In genomic region chr3:124785966-124786365, GRCh38 we compare ENCODE assay signal across 17 cellular contexts. TPM values are rescaled to one million over a fixed set of nuclear protein-coding genes. Genes with fewer than 3 reads are reported as not detected.
A peak's percentile ranks its signal among the peaks of the same experiment; 100 is the strongest.
DNase-seq lines count a peak whose midpoint lies in the region; ATAC-seq, FAIRE-seq and TF ChIP-seq lines count a peak whose summit lies in the region.
"Had no signal": no experiment of that assay in that cellular context is flagged by ENCODE, and none has a peak within 500 bp of the region (broad histone marks: within the 10 kb centered on the region; RNA-seq: fewer than 3 reads in every experiment).

No MANE protein-coding gene starts in this region.

- H3K4me3 ChIP-seq in A549 (no peak overlapping the region), IMR-90 (ENCODE audit: insufficient read depth, low read depth, low read length) (no peak overlapping the region), esophagus muscularis mucosa (no peak overlapping the region)
- H3K4me3 ChIP-seq: GM12878, pancreas, spleen had no signal

- no peak overlapping the region for H4K8ac ChIP-seq in IMR-90 (ENCODE audit: low read depth in 2 of 2, low read length in 2 of 2)

- no peak overlapping the region for H2BK15ac ChIP-seq in IMR-90 (ENCODE audit: low read depth, low read length)

- H3K23ac ChIP-seq in IMR-90 (ENCODE audit: low read depth, low read length) = no peak overlapping the region

- H3K79me1 ChIP-seq in IMR-90 (ENCODE audit: low read depth in 1 of 2, low read length in 2 of 2) = peaks cover 8 to 74% of the 10 kb centered on the region in 2 experiments; a peak in 3 of 4 replicates

- peaks cover 2% of the 10 kb centered on the region for H3K36me3 Mint-ChIP-seq in mesothelial cell of epicardium
- H3K36me3 Mint-ChIP-seq: stimulated activated memory B cell treated with anti-CD40 and anti-IgM and Interleukin-4, amounts not matched to agents 10 μg/mL and 1 μg/mL and 100 μg/mL, for 72 hours had no signal

- H4K20me1 ChIP-seq in IMR-90 (ENCODE audit: insufficient read depth, low read length) = peaks cover 11% of the 10 kb centered on the region; the same call in 1 of the 2 replicates

- H3K27ac ChIP-seq in A549 (peak overlapping the region; percentile 76 to 85), IMR-90 (ENCODE audit: insufficient read depth, low read length) (no peak overlapping the region), esophagus muscularis mucosa (replicated peaks in 1 of 4) (peak overlapping the region; percentile 58 to 70 (median 66))
- H3K27ac ChIP-seq: pancreas, spleen had no signal

- peaks cover 12% of the 10 kb centered on the region for H3K4me1 Mint-ChIP-seq in stimulated activated naive CD8-positive, alpha-beta T cell treated with anti-CD3 and anti-CD28 coated beads, Interleukin-15, amount 100 ng/mL, for 72 hours
- H3K4me1 Mint-ChIP-seq in mesothelial cell of epicardium = peaks cover 21% of the 10 kb centered on the region

- peaks cover 20% of the 10 kb centered on the region for H3K9me1 ChIP-seq in IMR-90 (ENCODE audit: insufficient read depth, low read length)

- DNase-seq in A549 (ENCODE audit: low read depth in 1 of 2, low spot score in 1 of 2) (no peak), IMR-90 (peak; percentile 28), esophagus muscularis mucosa (ENCODE audit: extremely low spot score) (no peak), sciatic nerve (ENCODE audit: low spot score) (no peak), NOMO-1 (lab: John Stamatoyannopoulos, UW; ENCODE audit: unreplicated experiment in 2 of 2) (no peak), mesothelial cell of epicardium (ENCODE audit: low spot score in 2 of 2, unreplicated experiment in 2 of 2) (no peak)
- DNase-seq in stimulated activated naive CD8-positive, alpha-beta T cell treated with anti-CD3 and anti-CD28 coated beads, Interleukin-15, amount 100 ng/mL, for 72 hours = no peak
- DNase-seq: activated CD8-positive, alpha-beta memory T cell treated with anti-CD3 and anti-CD28 coated beads, Interleukin-2, amount 50 U/mL, for 4 hours; activated gamma-delta T cell treated with Interleukin-2 at 50 U/mL for 16 hours; Calu3; NCI-H146; NCI-H446; pancreas had no signal

- H3K9me3 Mint-ChIP-seq in stimulated activated naive CD8-positive, alpha-beta T cell treated with anti-CD3 and anti-CD28 coated beads, Interleukin-15, amount 100 ng/mL, for 72 hours = no peaks in the 10 kb centered on the region
- no peaks in the 10 kb centered on the region for H3K9me3 Mint-ChIP-seq in mesothelial cell of epicardium
- H3K9me3 Mint-ChIP-seq: stimulated activated memory B cell treated with anti-CD40 and anti-IgM and Interleukin-4, amounts not matched to agents 10 μg/mL and 1 μg/mL and 100 μg/mL, for 72 hours had no signal

- TF ChIP-seq EP300 in A549 (IDR thresholded peaks at IDR 0.05) (no peak), esophagus muscularis mucosa (IDR thresholded peaks at IDR 0.05) (no peak)

- TF ChIP-seq POLR2A in A549 (IDR thresholded peaks at IDR 0.05; ENCODE audit: low read length) (no peak), IMR-90 (IDR thresholded peaks at IDR 0.05; ENCODE audit: low read depth, low read length) (no peak), esophagus muscularis mucosa (IDR thresholded peaks at IDR 0.05; ENCODE audit: low read depth) (no peak)

- H3K9me3 ChIP-seq in A549 (no peaks in the 10 kb centered on the region), IMR-90 (ENCODE audit: control insufficient read depth, insufficient read depth, low read length) (no peaks in the 10 kb centered on the region), esophagus muscularis mucosa (no peaks in the 10 kb centered on the region)
- H3K9me3 ChIP-seq: pancreas, spleen had no signal

- no peak overlapping the region for H2BK120ac ChIP-seq in IMR-90 (ENCODE audit: low read depth, low read length)

- ATAC-seq in A549 = peak in 1 of 2 experiments; percentile 4; a peak in 1 of 6 replicates
- no peak for ATAC-seq in IMR-90 (ENCODE audit: low read depth)
- ATAC-seq in sciatic nerve = peak; percentile 21
- no peak for ATAC-seq in stimulated activated naive CD8-positive, alpha-beta T cell treated with anti-CD3 and anti-CD28 coated beads, Interleukin-15, amount 100 ng/mL, for 72 hours
- ATAC-seq in HG03108 (IDR thresholded peaks at IDR 0.05; ENCODE audit: unreplicated experiment) = no peak
- ATAC-seq: GM12878 had no signal

- intact Hi-C loops in IMR-90 (cut with micrococcal nuclease) (loop anchor here (1.0 kb wide), 2 partner anchors 99 to 115 kb away; no protein-coding TSS in a partner anchor), esophagus muscularis mucosa (cut with DNase I) (no loop called here), sciatic nerve (cut with DNase I) (no loop called here)

- H3K27me3 ChIP-seq in IMR-90 (ENCODE audit: control insufficient read depth, insufficient read depth, low read length) = no peaks in the 10 kb centered on the region
- H3K27me3 ChIP-seq in esophagus muscularis mucosa = no peaks in the 10 kb centered on the region
- H3K27me3 ChIP-seq: pancreas, spleen had no signal

- no peak overlapping the region for H3K4me3 Mint-ChIP-seq in stimulated activated naive CD8-positive, alpha-beta T cell treated with anti-CD3 and anti-CD28 coated beads, Interleukin-15, amount 100 ng/mL, for 72 hours
- H3K4me3 Mint-ChIP-seq in mesothelial cell of epicardium = no peak overlapping the region
- H3K4me3 Mint-ChIP-seq: stimulated activated memory B cell treated with anti-CD40 and anti-IgM and Interleukin-4, amounts not matched to agents 10 μg/mL and 1 μg/mL and 100 μg/mL, for 72 hours had no signal

- TF ChIP-seq CTCF in A549 (IDR thresholded peaks at IDR 0.05) (no peak), IMR-90 (conservative IDR thresholded peaks at IDR 0.05; ENCODE audit: low read depth, low read length) (no peak), esophagus muscularis mucosa (IDR thresholded peaks at IDR 0.05) (no peak), mesothelial cell of epicardium (IDR thresholded peaks at IDR 0.05; ENCODE audit: unreplicated experiment) (no peak)

- H2AK5ac ChIP-seq in IMR-90 (ENCODE audit: low read depth, low read length) = no peak overlapping the region

- no peak overlapping the region for H2BK20ac ChIP-seq in IMR-90 (ENCODE audit: low read depth, low read length)

- FAIRE-seq in A549 (lab: Jason Lieb, UNC) = no peak
- FAIRE-seq: GM12878, pancreas had no signal

- no peak overlapping the region for H3K14ac ChIP-seq in IMR-90 (replicated peaks; ENCODE audit: low read depth, low read length)

- no peak overlapping the region for H3K9ac ChIP-seq in IMR-90 (ENCODE audit: low read depth, low read length)

- H4K5ac ChIP-seq in IMR-90 (ENCODE audit: low read depth, low read length) = no peak overlapping the region

- H3K27me3 Mint-ChIP-seq in stimulated activated naive CD8-positive, alpha-beta T cell treated with anti-CD3 and anti-CD28 coated beads, Interleukin-15, amount 100 ng/mL, for 72 hours = peaks cover 8% of the 10 kb centered on the region
- no peaks in the 10 kb centered on the region for H3K27me3 Mint-ChIP-seq in mesothelial cell of epicardium (ENCODE audit: low read depth)

- H3K36me3 ChIP-seq in IMR-90 (ENCODE audit: control insufficient read depth, insufficient read depth, low read length) (peaks cover 4% of the 10 kb centered on the region; the same call in 1 of the 2 replicates), esophagus muscularis mucosa (peaks cover 0 to 3% (median 0%) of the 10 kb centered on the region in 4 donors)
- H3K36me3 ChIP-seq: pancreas, spleen had no signal

- peaks cover 64% of the 10 kb centered on the region for H3K4me1 ChIP-seq in A549
- peaks cover 15% of the 10 kb centered on the region for H3K4me1 ChIP-seq in IMR-90 (ENCODE audit: control insufficient read depth, insufficient read depth, low read length)
- peaks cover 41 to 61% (median 53%) of the 10 kb centered on the region in 4 donors for H3K4me1 ChIP-seq in esophagus muscularis mucosa

- H2BK5ac ChIP-seq in IMR-90 (ENCODE audit: low read depth, low read length, poor library complexity, severe bottlenecking) = no peak overlapping the region

- no peak overlapping the region for H2AFZ ChIP-seq in IMR-90 (replicated peaks; ENCODE audit: low read length, poor library complexity)

- in situ Hi-C loops in IMR-90 (cut with MboI; ENCODE audit: low sequenced_read_pairs) = no loop called here

- no peak overlapping the region for H3K27ac Mint-ChIP-seq in stimulated activated naive CD8-positive, alpha-beta T cell treated with anti-CD3 and anti-CD28 coated beads, Interleukin-15, amount 100 ng/mL, for 72 hours
- H3K27ac Mint-ChIP-seq in mesothelial cell of epicardium = no peak overlapping the region
- H3K27ac Mint-ChIP-seq: stimulated activated memory B cell treated with anti-CD40 and anti-IgM and Interleukin-4, amounts not matched to agents 10 μg/mL and 1 μg/mL and 100 μg/mL, for 72 hours had no signal

- BruUV-seq in IMR-90 (replicated peaks; lab: Mats Ljungman, UMichigan) = no TSS peak

- no peak overlapping the region for H4K91ac ChIP-seq in IMR-90 (ENCODE audit: insufficient read depth, low read depth, low read length)

- no peak overlapping the region for H3K4ac ChIP-seq in IMR-90 (ENCODE audit: low read depth, low read length)

- TF ChIP-seq RAD21 in A549 (conservative IDR thresholded peaks at IDR 0.05 in 1 of 2, IDR thresholded peaks at IDR 0.05 in 1 of 2) (no peak), IMR-90 (IDR thresholded peaks at IDR 0.05; ENCODE audit: low read length) (no peak)

- H3K4me2 ChIP-seq in A549 (no peak overlapping the region), IMR-90 (ENCODE audit: low read depth, low read length) (no peak overlapping the region)

- no peak overlapping the region for H3K56ac ChIP-seq in IMR-90 (ENCODE audit: extremely low read depth, insufficient read depth, low read length)

- dilution Hi-C loops in IMR-90 (cut with HindIII; ENCODE audit: low sequenced_read_pairs, unreplicated experiment) = no loop called here

- 79% methylated on average over 3 of the region's 3 CpGs for WGBS in A549 (ENCODE audit: missing lambda C conversion rate)
- 60% methylated on average over 1 of the region's 3 CpGs; no CpG with 5 or more reads in 1 of the 2 experiments for WGBS in IMR-90 (ENCODE audit: extremely low coverage in 2 of 2, insufficient read length in 1 of 2), 2 experiments
- WGBS in esophagus muscularis mucosa = 34% methylated on average over 3 of the region's 3 CpGs

- H3K18ac ChIP-seq in IMR-90 (ENCODE audit: low read depth, low read length) = no peak overlapping the region

- POLR2A ChIA-PET in A549 (lab: Yijun Ruan, JAX) (interaction anchor here (1.0 to 3.3 kb wide), 3 partner anchors 11 to 101 kb away, joined by 3 to 22 read pairs (median 5); partner anchors contain the start of gene ITGB5), IMR-90 (lab: Charles Lee; ENCODE audit: unreplicated experiment) (no interaction called here)

- H2AK9ac ChIP-seq in IMR-90 (replicated peaks; ENCODE audit: low read depth, low read length, poor library complexity) = no peak overlapping the region

- CTCF ChIA-PET in A549 (lab: Yijun Ruan, JAX) (interaction anchor here (0.6 to 13.7 kb wide), 32 partner anchors 9 to 208 kb away, joined by 3 to 205 read pairs (median 6); partner anchors contain the start of gene ITGB5), IMR-90 (lab: Yijun Ruan, JAX) (interaction anchor here (0.6 to 2.4 kb wide), 6 partner anchors 11 to 296 kb away, joined by 3 to 13 read pairs (median 4); no protein-coding TSS in a partner anchor)

RNA-seq across cellular contexts. Expression of gene UMPS, which starts 55.7 kb away (rescaled TPM):
- polyA plus RNA-seq in A549 (2011; rRNA removed) (54.2 and 64.4 TPM in 2 replicates), A549 (2017; fragmentation: RNase III; extraction: RNeasy Plus Mini Kit Qiagen cat#74134 plus additional on column Dnase treatment) (53.0 to 61.8 TPM (median 53.1 TPM) in 3 replicates), IMR-90 (2012; rRNA removed) (18.7 and 21.5 TPM in 2 replicates)
- 31.4 and 35.8 TPM in 2 replicates for polyA plus RNA-seq in A549 (2012; cell fraction: cytosol; rRNA removed)
- polyA plus RNA-seq in A549 (2012; cell fraction: nucleus; rRNA removed) = 18.6 and 34.3 TPM in 2 replicates
- 48.8 and 63.8 TPM in 2 replicates for polyA minus RNA-seq in A549 (2011; rRNA and poly(A)+ RNA removed)
- total RNA-seq in IMR-90 (2012; rRNA removed) (26.7 and 40.5 TPM in 2 replicates), esophagus muscularis mucosa (10 to 100 TPM in 3 of 4 donors, 1 to 10 TPM in 1; 9.1 to 34.3 (median 21.1) TPM), sciatic nerve (18.3 TPM), mesothelial cell of epicardium (35.9 to 40.7 TPM (median 37.3 TPM) in 3 replicates)
- 6.1 and 18.4 TPM in 2 replicates for polyA plus RNA-seq in IMR-90 (2012; cell fraction: cytosol; rRNA removed)
- polyA plus RNA-seq in IMR-90 (2012; cell fraction: nucleus; rRNA removed; ENCODE audit: low replicate concordance) = 4.2 and 14.1 TPM in 2 replicates
